9 cellular contexts compared by ENCODE assay signal in genomic region chr11:33936745-33937612, GRCh38. TPM values are rescaled to one million over a fixed set of nuclear protein-coding genes. Genes with fewer than 3 reads are reported as not detected.
DNase-seq lines count a peak whose midpoint lies in the region; ATAC-seq and TF ChIP-seq lines count a peak whose summit lies in the region.
"Had no signal": no experiment of that assay in that cellular context is flagged by ENCODE, and none has a peak within 500 bp of the region (broad histone marks: within the 10 kb centered on the region; RNA-seq: fewer than 3 reads in every experiment).

No MANE protein-coding gene starts in this region.

- intact Hi-C loops in mammary epithelial cell (cut with micrococcal nuclease) (no loop called here), MCF 10A (cut with micrococcal nuclease) (no loop called here), vagina (cut with DNase I) (loop anchor here (10.0 kb wide), 1 partner anchor 232 kb away; the partner anchor contains the start of gene C11orf91)

- H3K79me2 ChIP-seq in mammary epithelial cell (ENCODE audit: insufficient read depth, low read length) = no peaks in the 10 kb centered on the region

- H3K27me3 ChIP-seq in mammary epithelial cell (ENCODE audit: insufficient read depth, low read length) (no peaks in the 10 kb centered on the region), vagina (no peaks in the 10 kb centered on the region)

- H3K36me3 ChIP-seq in mammary epithelial cell (ENCODE audit: insufficient read depth, low read length) = no peaks in the 10 kb centered on the region
- no peaks in the 10 kb centered on the region for H3K36me3 ChIP-seq in vagina

- H3K4me1 ChIP-seq in mammary epithelial cell (ENCODE audit: insufficient read depth, low read length) (peaks cover 4% of the 10 kb centered on the region), vagina (peaks cover 13% of the 10 kb centered on the region)

- no peak overlapping the region for H3K27ac ChIP-seq in mammary epithelial cell (ENCODE audit: insufficient read depth, low read depth, low read length)
- H3K27ac ChIP-seq in vagina = peak overlapping the region; percentile 40

- H2AFZ ChIP-seq in mammary epithelial cell (ENCODE audit: low read depth, low read length) = peak overlapping the region; percentile 78

- POLR2A ChIA-PET in MCF 10A (lab: Yijun Ruan, JAX) = interaction anchor here (0.7 to 1.1 kb wide), 2 partner anchors 37 to 1712 kb away, joined by 3 to 5 read pairs; no protein-coding TSS in a partner anchor

- no TSS peak for BruUV-seq in mammary epithelial cell (replicated peaks; lab: Mats Ljungman, UMichigan)
- BruUV-seq in MCF 10A (replicated peaks; lab: Mats Ljungman, UMichigan) = no TSS peak

- H3K9me3 ChIP-seq in mammary epithelial cell (replicated peaks; ENCODE audit: insufficient read depth, low read length) (peaks cover under 1% of the 10 kb centered on the region), vagina (no peaks in the 10 kb centered on the region)

- no peak for TF ChIP-seq POLR2A in vagina (IDR thresholded peaks at IDR 0.05)

- no peaks in the 10 kb centered on the region for H4K20me1 ChIP-seq in mammary epithelial cell (ENCODE audit: insufficient read depth, low read length)

- H3K4me1 Mint-ChIP-seq in MCF 10A (ENCODE audit: insufficient read depth, unreplicated experiment) = peaks cover 5% of the 10 kb centered on the region

- WGBS in mammary epithelial cell (ENCODE audit: low coverage, missing lambda C conversion rate) = 19% methylated on average over 10 of the region's 14 CpGs

- no peak overlapping the region for H3K4me3 Mint-ChIP-seq in MCF 10A (ENCODE audit: unreplicated experiment)
- H3K4me3 Mint-ChIP-seq: B cell had no signal

- in situ Hi-C loops in mammary epithelial cell (cut with MboI; ENCODE audit: low sequenced_read_pairs in 2 of 2) = no loop called here

- peaks cover 8% of the 10 kb centered on the region for H3K9me3 Mint-ChIP-seq in MCF 10A (ENCODE audit: unreplicated experiment)

- H3K27me3 Mint-ChIP-seq in MCF 10A (ENCODE audit: insufficient read depth, unreplicated experiment) = no peaks in the 10 kb centered on the region

- H3K4me2 ChIP-seq in mammary epithelial cell (ENCODE audit: insufficient read depth, low read depth, low read length) = peak overlapping the region; percentile 32

- no peak overlapping the region for H3K9ac ChIP-seq in mammary epithelial cell (ENCODE audit: insufficient read depth, low read length)

- H3K4me3 ChIP-seq in mammary epithelial cell (replicated peaks in 1 of 3; ENCODE audit: insufficient read depth in 1 of 3, low read depth in 2 of 3, low read length in 3 of 3) (no peak overlapping the region), cardiac fibroblast (replicated peaks in 1 of 2; ENCODE audit: low read depth in 2 of 2, low read length in 2 of 2) (no peak overlapping the region), vagina (no peak overlapping the region)

- H3K36me3 Mint-ChIP-seq in MCF 10A (ENCODE audit: insufficient read depth, unreplicated experiment) = no peaks in the 10 kb centered on the region

- dilution Hi-C loops in mammary epithelial cell (cut with HindIII; ENCODE audit: low sequenced_read_pairs) = no loop called here

- H3K27ac Mint-ChIP-seq in MCF 10A (ENCODE audit: low read depth, unreplicated experiment) = no peak overlapping the region
- H3K27ac Mint-ChIP-seq: B cell had no signal

- TF ChIP-seq CTCF in mammary epithelial cell (conservative IDR thresholded peaks at IDR 0.05 in 1 of 2, IDR thresholded peaks at IDR 0.05 in 1 of 2; ENCODE audit: extremely low read depth in 1 of 2, insufficient read depth in 1 of 2, low read depth in 1 of 2, low read length in 2 of 2) (no peak), MCF 10A (IDR thresholded peaks at IDR 0.05; ENCODE audit: unreplicated experiment) (no peak), cardiac fibroblast (IDR thresholded peaks at IDR 0.05; ENCODE audit: low read depth, low read length) (no peak), vagina (IDR thresholded peaks at IDR 0.05) (no peak)

- DNase-seq in mammary epithelial cell = peak; percentile 55
- no peak for DNase-seq in MCF 10A (ENCODE audit: unreplicated experiment)
- DNase-seq in cardiac fibroblast (ENCODE audit: low read depth in 2 of 2) = peak; percentile 66 to 79
- DNase-seq in medulla oblongata (ENCODE audit: extremely low spot score) = peak; percentile 21
- no peak for DNase-seq in vagina (ENCODE audit: extremely low spot score in 2 of 2)
- DNase-seq in globus pallidus (ENCODE audit: low spot score) = no peak
- no peak for DNase-seq in NCI-H446 (lab: John Stamatoyannopoulos, UW)

- CTCF ChIA-PET in mammary epithelial cell (lab: Charles Lee; ENCODE audit: low non-redundant PET) = no interaction called here
- CTCF ChIA-PET in MCF 10A (lab: Yijun Ruan, JAX) = interaction anchor here (0.6 kb wide), 1 partner anchor 9 kb away, joined by 3 read pairs; no protein-coding TSS in a partner anchor

- ATAC-seq in HG03159 (IDR thresholded peaks at IDR 0.05; ENCODE audit: unreplicated experiment) = no peak

RNA-seq across cellular contexts. Expression of gene LMO2, which starts 45.1 kb away (rescaled TPM):
- total RNA-seq in mammary epithelial cell = 1 to 10 TPM in 1 of 2 donors, under 1 TPM in 1; 0.50 to 1.8 TPM
- 0.67 TPM for polyA plus RNA-seq in mammary epithelial cell
- polyA minus RNA-seq in mammary epithelial cell = not detected
- total RNA-seq in MCF 10A (2022) = 0.66 and 0.89 TPM in 2 replicates
- total RNA-seq in vagina = 26.5 TPM

Comparison
In these comparisons a context has a peak if more than half of its experiments do, and no peak if none do; other contexts are left out.
1. DNase-seq: peak in mammary epithelial cell (single experiment), cardiac fibroblast (2 of 2) and medulla oblongata (single experiment); none in MCF 10A (single experiment), vagina (0 of 2), globus pallidus (single experiment) and NCI-H446 (0 of 2).